ENCODE assay signal across 8 cellular contexts in genomic region chr17:61400058-61400785, GRCh38. TPM values are rescaled to one million over a fixed set of nuclear protein-coding genes. Genes with fewer than 3 reads are reported as not detected.
DNase-seq lines count a peak whose midpoint lies in the region; ATAC-seq and TF ChIP-seq lines count a peak whose summit lies in the region.

No MANE protein-coding gene starts in this region.

- H3K4me3 ChIP-seq in Peyer's patch (peak overlapping the region; percentile 30 to 59 (median 40)), esophagus squamous epithelium (peak overlapping the region; percentile 38 to 81 (median 53)), psoas muscle (peak overlapping the region; percentile 77)

- H3K9me3 ChIP-seq in Peyer's patch (no peaks in the 10 kb centered on the region), esophagus squamous epithelium (no peaks in the 10 kb centered on the region), psoas muscle (no peaks in the 10 kb centered on the region)

- peak overlapping the region in 2 of 4 donors; percentile 77 to 82 for H3K27ac ChIP-seq in Peyer's patch
- H3K27ac ChIP-seq in esophagus squamous epithelium = peak overlapping the region; percentile 79 to 92 (median 88)
- H3K27ac ChIP-seq in psoas muscle = peak overlapping the region; percentile 50

- intact Hi-C loops in esophagus squamous epithelium (cut with DNase I) (no loop called here), psoas muscle (cut with DNase I) (loop anchor here in 1 of 2 donors (5.0 kb wide), 1 partner anchor 398 kb away; no protein-coding TSS in a partner anchor)

- no peak for TF ChIP-seq CTCF in Peyer's patch (IDR thresholded peaks at IDR 0.05)
- TF ChIP-seq CTCF in esophagus squamous epithelium (IDR thresholded peaks at IDR 0.05) = no peak
- no peak for TF ChIP-seq CTCF in psoas muscle (IDR thresholded peaks at IDR 0.05)

- ATAC-seq in psoas muscle = peak in 1 of 4 donors; percentile 2
- ATAC-seq in GM21526 (IDR thresholded peaks at IDR 0.05; ENCODE audit: low FRiP score, unreplicated experiment) = no peak
- ATAC-seq in GM21619 (IDR thresholded peaks at IDR 0.05; ENCODE audit: unreplicated experiment) = no peak
- ATAC-seq in GM18907 (IDR thresholded peaks at IDR 0.05; ENCODE audit: unreplicated experiment) = no peak

- H3K27me3 ChIP-seq in Peyer's patch (peaks cover 0 to 76% of the 10 kb centered on the region in 2 donors), esophagus squamous epithelium (peaks cover 52 to 100% (median 61%) of the 10 kb centered on the region in 4 donors), psoas muscle (ENCODE audit: insufficient read depth in 3 of 3, low read length in 2 of 3) (peaks cover 2 to 93% (median 61%) of the 10 kb centered on the region in 3 donors)

- H3K4me1 ChIP-seq in Peyer's patch (peaks cover 0 to 62% (median 31%) of the 10 kb centered on the region in 4 donors), esophagus squamous epithelium (peaks cover 55 to 93% (median 61%) of the 10 kb centered on the region in 3 donors), psoas muscle (peaks cover 31% of the 10 kb centered on the region)

- no peaks in the 10 kb centered on the region for H3K36me3 ChIP-seq in Peyer's patch
- peaks cover 0 to 8% (median 0%) of the 10 kb centered on the region in 3 donors for H3K36me3 ChIP-seq in esophagus squamous epithelium
- H3K36me3 ChIP-seq in psoas muscle (ENCODE audit: insufficient read depth in 1 of 2, low read depth in 1 of 2) = no peaks in the 10 kb centered on the region

- DNase-seq in ELR (ENCODE audit: low read depth) = peak; percentile 68
- DNase-seq in Peyer's patch = no peak
- DNase-seq in esophagus squamous epithelium (lab: John Stamatoyannopoulos, UW) = no peak
- no peak for DNase-seq in psoas muscle
- DNase-seq in cortex of kidney (lab: John Stamatoyannopoulos, UW) = no peak

- TF ChIP-seq POLR2A in Peyer's patch (IDR thresholded peaks at IDR 0.05) = no peak
- TF ChIP-seq POLR2A in esophagus squamous epithelium (IDR thresholded peaks at IDR 0.05) = no peak

- WGBS in esophagus squamous epithelium, 2 donors = 0% methylated on average over 2 to 4 of the region's 95 CpGs
- 1 to 2% (median 2%) methylated on average over 30 to 95 of the region's 95 CpGs for WGBS in psoas muscle, 3 donors

RNA-seq across cellular contexts. Expression of gene TBX2, which starts 0.6 kb away (rescaled TPM):
- total RNA-seq in Peyer's patch (10 to 100 TPM in 1 of 4 donors, 1 to 10 TPM in 3; 2.3 to 31.4 (median 8.2) TPM), esophagus squamous epithelium (10 to 100 TPM in 1 of 4 donors, 1 to 10 TPM in 3; 2.2 to 13.4 (median 4.2) TPM), psoas muscle (1 to 10 TPM; 6.3 to 8.7 (median 8.7) TPM)
- 1 to 10 TPM; 3.5 to 5.2 (median 5.1) TPM for polyA plus RNA-seq in psoas muscle

RNA-seq across cellular contexts. Expression of gene TBX4, which starts 52.0 kb away (rescaled TPM):
- not detected for total RNA-seq in Peyer's patch
- total RNA-seq in esophagus squamous epithelium = not detected
- total RNA-seq in psoas muscle = under 1 TPM in 1 of 4 donors, not detected in 3; 0.22 TPM
- polyA plus RNA-seq in psoas muscle = not detected
